Comparison of ENCODE assay signal across 9 cellular contexts in genomic region chr3:169659858-169660614, GRCh38. TPM values are rescaled to one million over a fixed set of nuclear protein-coding genes. Genes with fewer than 3 reads are reported as not detected.
A peak's percentile ranks its signal among the peaks of the same experiment; 100 is the strongest.
DNase-seq lines count a peak whose midpoint lies in the region; ATAC-seq and TF ChIP-seq lines count a peak whose summit lies in the region.
"Had no signal": no experiment of that assay in that cellular context is flagged by ENCODE, and none has a peak within 500 bp of the region (broad histone marks: within the 10 kb centered on the region; RNA-seq: fewer than 3 reads in every experiment).

No MANE protein-coding gene starts in this region.

- H3K79me1 ChIP-seq in mesendoderm (ENCODE audit: low read length): no peaks in the 10 kb centered on the region

- WGBS in mesendoderm (ENCODE audit: extremely low coverage, insufficient coverage, low lambda C conversion rate): 80% methylated on average over 2 of the region's 23 CpGs
- 10% methylated on average over 19 of the region's 23 CpGs for WGBS in suprapubic skin

- TF ChIP-seq CTCF in suprapubic skin (IDR thresholded peaks at IDR 0.05): no peak

- no peak overlapping the region for H4K5ac ChIP-seq in mesendoderm (ENCODE audit: low read length)

- H2AK5ac ChIP-seq in mesendoderm (ENCODE audit: low read length): no peak overlapping the region

- peak overlapping the region; percentile 64 for H3K4me3 ChIP-seq in effector memory CD4-positive, alpha-beta T cell (ENCODE audit: insufficient read depth, low read depth, low read length, poor library complexity, severe bottlenecking)
- no peak overlapping the region for H3K4me3 ChIP-seq in mesendoderm (ENCODE audit: low read length)
- peak overlapping the region; percentile 54 for H3K4me3 ChIP-seq in suprapubic skin

- H2BK120ac ChIP-seq in mesendoderm (ENCODE audit: low read depth, low read length): no peak overlapping the region

- peaks cover 45% of the 10 kb centered on the region for H3K4me1 Mint-ChIP-seq in activated T-cell treated with anti-CD3 and anti-CD28 coated beads, Interleukin-2, amount 50 U/mL, for 24 hours (ENCODE audit: low read depth)
- peaks cover 45% of the 10 kb centered on the region for H3K4me1 Mint-ChIP-seq in activated T-cell treated with anti-CD3 and anti-CD28 coated beads, Interleukin-2, amount 50 U/mL, for 4 hours (ENCODE audit: low read depth)

- no peaks in the 10 kb centered on the region for H3K9me3 ChIP-seq in effector memory CD4-positive, alpha-beta T cell (ENCODE audit: control insufficient read depth, low read length)
- no peaks in the 10 kb centered on the region for H3K9me3 ChIP-seq in suprapubic skin

- H3K79me2 ChIP-seq in mesendoderm (ENCODE audit: control insufficient read depth, insufficient read depth, low read length): no peaks in the 10 kb centered on the region

- H3K4ac ChIP-seq in mesendoderm (ENCODE audit: low read depth, low read length): no peak overlapping the region

- no peak overlapping the region for H4K8ac ChIP-seq in mesendoderm (ENCODE audit: low read depth, low read length)

- peak overlapping the region; percentile 35 for H3K56ac ChIP-seq in mesendoderm (ENCODE audit: low read length)

- no peak overlapping the region for H2BK15ac ChIP-seq in mesendoderm (replicated peaks; ENCODE audit: low read depth)

- peaks cover 91% of the 10 kb centered on the region for H3K27me3 Mint-ChIP-seq in activated T-cell treated with anti-CD3 and anti-CD28 coated beads, Interleukin-2, amount 50 U/mL, for 24 hours
- H3K27me3 Mint-ChIP-seq in activated T-cell treated with anti-CD3 and anti-CD28 coated beads, Interleukin-2, amount 50 U/mL, for 4 hours (ENCODE audit: low read depth): peaks cover 77% of the 10 kb centered on the region

- TF ChIP-seq POLR2A in suprapubic skin (IDR thresholded peaks at IDR 0.05): no peak

- peak; percentile 40 for DNase-seq in activated T-cell treated with anti-CD3 and anti-CD28 coated beads, Interleukin-2, amount 50 U/mL, for 24 hours
- DNase-seq in activated T-cell treated with anti-CD3 and anti-CD28 coated beads, Interleukin-2, amount 50 U/mL, for 4 hours: no peak
- DNase-seq in effector memory CD4-positive, alpha-beta T cell: no peak
- DNase-seq in mesendoderm (no peak), suprapubic skin (ENCODE audit: low spot score in 2 of 2) (no peak), NCI-H510A treated with DMSO at 0.1 percent for 48 hours (lab: John Stamatoyannopoulos, UW) (no peak)
- DNase-seq: NCI-H1048 had no signal

- TF ChIP-seq EP300 in suprapubic skin (IDR thresholded peaks at IDR 0.05): no peak

- no peaks in the 10 kb centered on the region for H3K9me3 Mint-ChIP-seq in activated T-cell treated with anti-CD3 and anti-CD28 coated beads, Interleukin-2, amount 50 U/mL, for 24 hours
- no peaks in the 10 kb centered on the region for H3K9me3 Mint-ChIP-seq in activated T-cell treated with anti-CD3 and anti-CD28 coated beads, Interleukin-2, amount 50 U/mL, for 4 hours

- no peak overlapping the region for H3K27ac Mint-ChIP-seq in activated T-cell treated with anti-CD3 and anti-CD28 coated beads, Interleukin-2, amount 50 U/mL, for 24 hours

- H2BK5ac ChIP-seq in mesendoderm (ENCODE audit: low read length): no peak overlapping the region

- H3K27ac ChIP-seq in effector memory CD4-positive, alpha-beta T cell (ENCODE audit: insufficient read depth, low read length, poor library complexity, severe bottlenecking): no peak overlapping the region
- H3K27ac ChIP-seq in mesendoderm (ENCODE audit: low read depth, low read length) (no peak overlapping the region), suprapubic skin (no peak overlapping the region)

- no peaks in the 10 kb centered on the region for H3K36me3 ChIP-seq in effector memory CD4-positive, alpha-beta T cell (ENCODE audit: control insufficient read depth, insufficient read depth, low read length)
- H3K36me3 ChIP-seq in mesendoderm (ENCODE audit: control insufficient read depth, insufficient read depth, low read length) (no peaks in the 10 kb centered on the region), suprapubic skin (no peaks in the 10 kb centered on the region)

- H3K18ac ChIP-seq in mesendoderm (ENCODE audit: low read length): no peak overlapping the region

- no peak overlapping the region for H3K9ac ChIP-seq in mesendoderm (ENCODE audit: low read length)

- H3K4me3 Mint-ChIP-seq in activated T-cell treated with anti-CD3 and anti-CD28 coated beads, Interleukin-2, amount 50 U/mL, for 24 hours: peak overlapping the region; percentile 73
- no peak overlapping the region for H3K4me3 Mint-ChIP-seq in activated T-cell treated with anti-CD3 and anti-CD28 coated beads, Interleukin-2, amount 50 U/mL, for 4 hours

- peaks cover 56% of the 10 kb centered on the region for H3K27me3 ChIP-seq in effector memory CD4-positive, alpha-beta T cell (replicated peaks; ENCODE audit: control insufficient read depth, insufficient read depth, low read length, poor library complexity, severe bottlenecking)
- H3K27me3 ChIP-seq in mesendoderm (ENCODE audit: insufficient read depth, low read length, poor library complexity) (peaks cover 18% of the 10 kb centered on the region), suprapubic skin (peaks cover 95% of the 10 kb centered on the region)

- H3K36me3 Mint-ChIP-seq in activated T-cell treated with anti-CD3 and anti-CD28 coated beads, Interleukin-2, amount 50 U/mL, for 24 hours (ENCODE audit: low read depth): no peaks in the 10 kb centered on the region
- H3K36me3 Mint-ChIP-seq in activated T-cell treated with anti-CD3 and anti-CD28 coated beads, Interleukin-2, amount 50 U/mL, for 4 hours (ENCODE audit: insufficient read depth): no peaks in the 10 kb centered on the region

- ATAC-seq in activated T-cell treated with anti-CD3 and anti-CD28 coated beads, Interleukin-2, amount 50 U/mL, for 4 hours: no peak
- ATAC-seq in GM21576 (IDR thresholded peaks at IDR 0.05; ENCODE audit: unreplicated experiment) (no peak), HG02678 (IDR thresholded peaks at IDR 0.05; ENCODE audit: unreplicated experiment) (no peak)

- peak overlapping the region; percentile 83 for H3K23ac ChIP-seq in mesendoderm (ENCODE audit: low read length)

- H3K4me2 ChIP-seq in mesendoderm (ENCODE audit: low read length): peak overlapping the region; percentile 38

- H3K4me1 ChIP-seq in effector memory CD4-positive, alpha-beta T cell (ENCODE audit: control insufficient read depth, insufficient read depth, low read length, poor library complexity, severe bottlenecking): peaks cover 27% of the 10 kb centered on the region
- H3K4me1 ChIP-seq in mesendoderm (ENCODE audit: control insufficient read depth, low read depth, low read length): peaks cover 11% of the 10 kb centered on the region
- peaks cover 46% of the 10 kb centered on the region for H3K4me1 ChIP-seq in suprapubic skin

RNA-seq across cellular contexts. Expression of gene MECOM, which starts 3.5 kb away (rescaled TPM):
- under 1 TPM; 0.24 to 0.40 (median 0.38) TPM for total RNA-seq in activated T-cell treated with anti-CD3 and anti-CD28 coated beads, Interleukin-2, amount 50 U/mL, for 4 hours
- polyA plus RNA-seq in mesendoderm (2013, experiment 1 of 2): 0.94 TPM
- 0.74 TPM for polyA plus RNA-seq in mesendoderm (2013, experiment 2 of 2)
- 1 to 10 TPM; 1.1 to 6.4 (median 3.2) TPM for total RNA-seq in suprapubic skin
